20 cellular contexts compared by ENCODE assay signal in genomic region chr18:70046207-70046606, GRCh38.
DNase-seq lines count a peak whose midpoint lies in the region; ATAC-seq and TF ChIP-seq lines count a peak whose summit lies in the region.
"Had no signal": no experiment of that assay in that cellular context is flagged by ENCODE, and none has a peak within 500 bp of the region (broad histone marks: within the 10 kb centered on the region; RNA-seq: fewer than 3 reads in every experiment).

No MANE protein-coding gene starts in this region.

- in situ Hi-C loops in ACHN (cut with HindIII; ENCODE audit: low pct_ligation_motif_present, low pct_unique_long_range_greater_than_20kb, low sequenced_read_pairs) = no loop called here

- DNase-seq in M059J (ENCODE audit: low read depth) (peak; percentile 47), choroid plexus epithelial cell (ENCODE audit: low read depth) (peak; percentile 48), iris pigment epithelial cell (ENCODE audit: low read depth) (peak; percentile 62), stromal cell of bone marrow (ENCODE audit: low read depth) (peak; percentile 68), ACHN (no peak)
- DNase-seq in activated CD4-positive, alpha-beta T cell treated with anti-CD3 and anti-CD28 coated beads, Interleukin-2, amount 50 U/mL, for 4 hours = no peak
- DNase-seq: activated T-cell treated with anti-CD3 and anti-CD28 coated beads for 4 hours; CD4-positive, alpha-beta memory T cell; colonic mucosa; immature natural killer cell; natural killer cell; NCI-H1417; NCI-H510A; stimulated activated CD4-positive, alpha-beta T cell treated with anti-CD3 and anti-CD28 coated beads, Interleukin-4, amount 100 ng/mL, for 4 hours; T-helper 1 cell had no signal

- no peak for ATAC-seq in HG03175 (IDR thresholded peaks at IDR 0.05; ENCODE audit: unreplicated experiment)
- ATAC-seq: activated naive CD4-positive, alpha-beta T cell treated with anti-CD3 and anti-CD28 coated beads, Interleukin-2, amount 50 U/mL, for 72 hours; K562; natural killer cell; stimulated activated memory B cell treated with anti-CD40 and anti-IgM and Interleukin-4, amounts not matched to agents 10 μg/mL and 1 μg/mL and 100 μg/mL, for 72 hours had no signal

- no peak overlapping the region for H3K4me3 ChIP-seq in choroid plexus epithelial cell (ENCODE audit: low read depth, low read length)
- H3K4me3 ChIP-seq: colonic mucosa, K562, vagina had no signal

- no peak for TF ChIP-seq CTCF in choroid plexus epithelial cell (conservative IDR thresholded peaks at IDR 0.05; ENCODE audit: low read depth, low read length)

Comparison
In these comparisons a context has a peak if more than half of its experiments do, and no peak if none do; other contexts are left out.
1. DNase-seq: peak in M059J (single experiment), choroid plexus epithelial cell (single experiment), iris pigment epithelial cell (single experiment) and stromal cell of bone marrow (single experiment); none in ACHN (single experiment) and activated CD4-positive, alpha-beta T cell treated with anti-CD3 and anti-CD28 coated beads, Interleukin-2, amount 50 U/mL, for 4 hours (0 of 2).